Comparison of ENCODE assay signal across 8 cellular contexts in the genomic region with DNA sequence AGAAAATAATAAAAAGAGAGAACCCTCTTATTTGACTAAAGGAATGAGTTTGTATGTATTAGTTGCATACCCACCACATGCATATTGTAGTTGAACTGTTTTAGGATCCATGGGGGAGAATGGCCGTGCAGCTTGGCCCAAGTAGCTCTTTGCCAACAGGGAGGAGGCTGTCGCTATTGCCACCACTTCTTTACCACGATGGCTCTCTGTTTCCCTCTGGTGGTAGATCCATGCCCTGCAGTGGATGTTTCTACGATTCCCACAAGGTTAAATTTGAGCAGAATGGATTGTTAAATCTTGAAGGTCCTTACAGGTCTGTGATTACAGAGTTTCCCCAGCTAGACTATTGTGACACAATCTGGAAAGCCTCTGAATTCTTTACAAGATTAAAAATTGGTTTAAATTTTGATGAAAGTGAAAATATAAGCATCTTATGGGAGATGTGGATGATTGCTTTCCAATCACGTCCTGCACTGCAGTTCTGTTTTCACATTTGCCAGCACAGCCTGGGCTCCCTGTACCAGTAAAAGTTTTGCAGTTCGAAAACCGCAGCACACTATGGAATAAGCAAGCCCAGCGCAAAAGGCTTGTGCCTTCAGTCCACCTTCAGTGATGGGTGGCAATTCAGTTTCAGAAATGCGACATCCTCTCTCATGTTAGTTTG. TPM values are rescaled to one million over a fixed set of nuclear protein-coding genes. Genes with fewer than 3 reads are reported as not detected.
DNase-seq lines count a peak whose midpoint lies in the region; ATAC-seq, FAIRE-seq and TF ChIP-seq lines count a peak whose summit lies in the region.

No MANE protein-coding gene starts in this region.

- no peaks in the 10 kb centered on the region for H3K36me3 Mint-ChIP-seq in activated CD4-positive, alpha-beta memory T cell treated with anti-CD3 and anti-CD28 coated beads, Interleukin-2, amount 10 ng/mL, durations not matched to agents 7 days and 5 days (ENCODE audit: low read depth)
- H3K36me3 Mint-ChIP-seq in effector memory CD8-positive, alpha-beta T cell (ENCODE audit: insufficient read depth), result peaks cover 3% of the 10 kb centered on the region

- H3K9me3 Mint-ChIP-seq in activated CD4-positive, alpha-beta memory T cell treated with anti-CD3 and anti-CD28 coated beads, Interleukin-2, amount 10 ng/mL, durations not matched to agents 7 days and 5 days, result no peaks in the 10 kb centered on the region
- no peaks in the 10 kb centered on the region for H3K9me3 Mint-ChIP-seq in effector memory CD8-positive, alpha-beta T cell

- peak; percentile 87 for FAIRE-seq in A204.1 (lab: Jason Lieb, UNC)

- ATAC-seq in GM18505 (IDR thresholded peaks at IDR 0.05; ENCODE audit: unreplicated experiment), result peak; percentile 75
- peak; percentile 81 for ATAC-seq in HG03432 (IDR thresholded peaks at IDR 0.05; ENCODE audit: unreplicated experiment)
- ATAC-seq in effector memory CD8-positive, alpha-beta T cell (replicated peaks), result peak; percentile 96

- H3K4me1 Mint-ChIP-seq in activated CD4-positive, alpha-beta memory T cell treated with anti-CD3 and anti-CD28 coated beads, Interleukin-2, amount 10 ng/mL, durations not matched to agents 7 days and 5 days, result peaks cover 2% of the 10 kb centered on the region
- H3K4me1 Mint-ChIP-seq in effector memory CD8-positive, alpha-beta T cell (ENCODE audit: low read depth in 2 of 2), result peaks cover 3 to 6% of the 10 kb centered on the region in 2 donors

- no peak overlapping the region for H3K27ac Mint-ChIP-seq in activated CD4-positive, alpha-beta memory T cell treated with anti-CD3 and anti-CD28 coated beads, Interleukin-2, amount 10 ng/mL, durations not matched to agents 7 days and 5 days
- H3K27ac Mint-ChIP-seq in effector memory CD8-positive, alpha-beta T cell, result peak overlapping the region in 1 of 2 donors; percentile 35

- H3K4me3 Mint-ChIP-seq in activated CD4-positive, alpha-beta memory T cell treated with anti-CD3 and anti-CD28 coated beads, Interleukin-2, amount 10 ng/mL, durations not matched to agents 7 days and 5 days, result no peak overlapping the region
- no peak overlapping the region for H3K4me3 Mint-ChIP-seq in effector memory CD8-positive, alpha-beta T cell

- CTCF ChIA-PET in activated CD4-positive, alpha-beta memory T cell treated with anti-CD3 and anti-CD28 coated beads, Interleukin-2, amount 10 ng/mL, durations not matched to agents 7 days and 5 days (lab: Charles Lee), result interaction anchor here (0.7 to 9.6 kb wide), 45 partner anchors 8 to 387 kb away, joined by 3 to 189 read pairs (median 4); partner anchors contain the start of gene RSPH3

- H3K27me3 Mint-ChIP-seq in activated CD4-positive, alpha-beta memory T cell treated with anti-CD3 and anti-CD28 coated beads, Interleukin-2, amount 10 ng/mL, durations not matched to agents 7 days and 5 days, result peaks cover 30% of the 10 kb centered on the region
- H3K27me3 Mint-ChIP-seq in effector memory CD8-positive, alpha-beta T cell, result peaks cover 12 to 38% of the 10 kb centered on the region in 2 donors

- POLR2A ChIA-PET in activated CD4-positive, alpha-beta memory T cell treated with anti-CD3 and anti-CD28 coated beads, Interleukin-2, amount 10 ng/mL, durations not matched to agents 7 days and 5 days (lab: Charles Lee), result interaction anchor here (0.6 to 2.2 kb wide), 7 partner anchors 25 to 134 kb away, joined by 3 to 14 read pairs (median 4); partner anchors contain the start of gene RSPH3

- TF ChIP-seq POLR2A in GM18505 (IDR thresholded peaks at IDR 0.05; ENCODE audit: borderline replicate concordance, extremely low read depth, insufficient read depth, insufficient read length), result no peak

- DNase-seq in NCI-H82 treated with DMSO at 0.1 percent for 48 hours (lab: John Stamatoyannopoulos, UW; ENCODE audit: unreplicated experiment) (peak; percentile 44), middle frontal gyrus (ENCODE audit: extremely low spot score, low spot score) (peak; percentile 79)
- DNase-seq in activated CD4-positive, alpha-beta memory T cell treated with anti-CD3 and anti-CD28 coated beads, Interleukin-2, amount 10 ng/mL, durations not matched to agents 7 days and 5 days, result peak; percentile 79
- peak; percentile 78 to 83 (median 79) for DNase-seq in effector memory CD8-positive, alpha-beta T cell
- DNase-seq in stimulated activated CD8-positive, alpha-beta memory T cell treated with anti-CD3 and anti-CD28 coated beads, Interleukin-7, amount 100 ng/mL, for 1 hour (ENCODE audit: low read depth in 2 of 2), result peak; percentile 51 to 60

RNA-seq across cellular contexts. Expression of gene FNDC1, which starts 34.4 kb away (rescaled TPM):
- total RNA-seq in activated CD4-positive, alpha-beta memory T cell treated with anti-CD3 and anti-CD28 coated beads, Interleukin-2, amount 10 ng/mL, durations not matched to agents 7 days and 5 days, result not detected

Comparison
In these comparisons a context has a peak if more than half of its experiments do, and no peak if none do; other contexts are left out.
1. Peak in every context shown above with its lines: DNase-seq and ATAC-seq.